Comparison of ENCODE assay signal across 9 cellular contexts in genomic region chr1:242017580-242018233, GRCh38. TPM values are rescaled to one million over a fixed set of nuclear protein-coding genes. Genes with fewer than 3 reads are reported as not detected.
DNase-seq lines count a peak whose midpoint lies in the region; ATAC-seq and TF ChIP-seq lines count a peak whose summit lies in the region.
"Had no signal": no experiment of that assay in that cellular context is flagged by ENCODE, and none has a peak within 500 bp of the region (broad histone marks: within the 10 kb centered on the region; RNA-seq: fewer than 3 reads in every experiment).

No MANE protein-coding gene starts in this region.

- ATAC-seq in GM19023 (IDR thresholded peaks at IDR 0.05; ENCODE audit: unreplicated experiment), result peak; percentile 73
- ATAC-seq in HG03196 (IDR thresholded peaks at IDR 0.05; ENCODE audit: unreplicated experiment), result peak; percentile 61
- ATAC-seq in activated T-cell treated with anti-CD3 and anti-CD28 coated beads, Interleukin-2, amount 50 U/mL, for 72 hours (replicated peaks in 1 of 2), result peak in 1 of 2 donors; percentile 42
- ATAC-seq in sciatic nerve, result peak; percentile 73

- H3K27ac Mint-ChIP-seq in activated T-cell treated with anti-CD3 and anti-CD28 coated beads, Interleukin-2, amount 50 U/mL, for 72 hours, result no peak overlapping the region

- no peaks in the 10 kb centered on the region for H3K36me3 Mint-ChIP-seq in activated T-cell treated with anti-CD3 and anti-CD28 coated beads, Interleukin-2, amount 50 U/mL, for 72 hours (ENCODE audit: insufficient read depth in 2 of 2)

- no peaks in the 10 kb centered on the region for H3K27me3 ChIP-seq in cardiac muscle cell

- DNase-seq in COR-L47 (lab: John Stamatoyannopoulos, UW), result peak; percentile 72
- peak; percentile 18 for DNase-seq in NCI-H526 treated with DMSO at 0.1 percent for 48 hours (lab: John Stamatoyannopoulos, UW)
- peak; percentile 35 to 39 for DNase-seq in activated T-cell treated with anti-CD3 and anti-CD28 coated beads, Interleukin-2, amount 50 U/mL, for 72 hours
- peak; percentile 61 to 63 for DNase-seq in cardiac muscle cell (ENCODE audit: low read depth in 1 of 2, low spot score in 1 of 2)
- DNase-seq in sciatic nerve (ENCODE audit: low spot score), result no peak
- no peak for DNase-seq in KG1 (lab: John Stamatoyannopoulos, UW)

- intact Hi-C loops in sciatic nerve (cut with DNase I), result no loop called here

- H3K36me3 ChIP-seq in cardiac muscle cell, result no peaks in the 10 kb centered on the region

- H3K4me3 Mint-ChIP-seq in activated T-cell treated with anti-CD3 and anti-CD28 coated beads, Interleukin-2, amount 50 U/mL, for 72 hours, result no peak overlapping the region

- TF ChIP-seq CTCF in cardiac muscle cell (IDR thresholded peaks at IDR 0.05; ENCODE audit: low read depth, low read length), result peak; percentile 63

- H3K9me3 Mint-ChIP-seq in activated T-cell treated with anti-CD3 and anti-CD28 coated beads, Interleukin-2, amount 50 U/mL, for 72 hours, result no peaks in the 10 kb centered on the region

- H3K27ac ChIP-seq in cardiac muscle cell, result no peak overlapping the region

- H3K27me3 Mint-ChIP-seq in activated T-cell treated with anti-CD3 and anti-CD28 coated beads, Interleukin-2, amount 50 U/mL, for 72 hours (ENCODE audit: low read depth), result no peaks in the 10 kb centered on the region

- no peaks in the 10 kb centered on the region for H3K9me3 ChIP-seq in cardiac muscle cell (ENCODE audit: low read depth)

- H3K4me1 ChIP-seq in cardiac muscle cell (ENCODE audit: low read depth), result no peaks in the 10 kb centered on the region

- no peaks in the 10 kb centered on the region for H3K4me1 Mint-ChIP-seq in activated T-cell treated with anti-CD3 and anti-CD28 coated beads, Interleukin-2, amount 50 U/mL, for 72 hours (ENCODE audit: low read depth)

- no peak overlapping the region for H3K4me3 ChIP-seq in cardiac muscle cell

RNA-seq across cellular contexts. Expression of gene MAP1LC3C, which starts 18.8 kb away (rescaled TPM):
- total RNA-seq in activated T-cell treated with anti-CD3 and anti-CD28 coated beads, Interleukin-2, amount 50 U/mL, for 72 hours, result not detected
- total RNA-seq in cardiac muscle cell (0.11 and 0.18 TPM in 2 replicates), sciatic nerve (2.0 TPM)
- polyA plus RNA-seq in cardiac muscle cell, result not detected in 2 replicates
- total RNA-seq: activated CD8-positive, alpha-beta memory T cell treated with anti-CD3 and anti-CD28 coated beads for 36 hours had no signal

Comparison
In these comparisons a context has a peak if more than half of its experiments do, and no peak if none do; other contexts are left out.
1. DNase-seq: peak in COR-L47 (single experiment), NCI-H526 treated with DMSO at 0.1 percent for 48 hours (single experiment), activated T-cell treated with anti-CD3 and anti-CD28 coated beads, Interleukin-2, amount 50 U/mL, for 72 hours (2 of 2) and cardiac muscle cell (2 of 2); none in sciatic nerve (single experiment) and KG1 (single experiment).